14 cellular contexts compared by ENCODE assay signal in genomic region chr10:28566458-28566857, GRCh38. TPM values are rescaled to one million over a fixed set of nuclear protein-coding genes. Genes with fewer than 3 reads are reported as not detected.
DNase-seq lines count a peak whose midpoint lies in the region; ATAC-seq and TF ChIP-seq lines count a peak whose summit lies in the region.
"Had no signal": no experiment of that assay in that cellular context is flagged by ENCODE, and none has a peak within 500 bp of the region (broad histone marks: within the 10 kb centered on the region; RNA-seq: fewer than 3 reads in every experiment).

No MANE protein-coding gene starts in this region.

- H3K9me3 Mint-ChIP-seq in CD4-positive, alpha-beta T cell, result no peaks in the 10 kb centered on the region
- H3K9me3 Mint-ChIP-seq in natural killer cell, result no peaks in the 10 kb centered on the region

- peaks cover 85% of the 10 kb centered on the region for H3K36me3 Mint-ChIP-seq in CD4-positive, alpha-beta T cell (ENCODE audit: low read depth)
- no peaks in the 10 kb centered on the region for H3K36me3 Mint-ChIP-seq in natural killer cell

- H3K4me1 ChIP-seq in hepatocyte (ENCODE audit: insufficient read depth), result peaks cover 11% of the 10 kb centered on the region
- H3K4me1 ChIP-seq in MM.1S (ENCODE audit: low read length), result no peaks in the 10 kb centered on the region

- 92% methylated on average over 1 of the region's 1 CpG for WGBS in hepatocyte (ENCODE audit: low lambda C conversion rate, missing lambda C conversion rate)

- H3K27ac ChIP-seq in CD4-positive, alpha-beta T cell (ENCODE audit: low read depth, low read length), result no peak overlapping the region
- H3K27ac ChIP-seq in caudate nucleus (ENCODE audit: low read depth, low read length) (no peak overlapping the region), hepatocyte (no peak overlapping the region), MM.1S (ENCODE audit: low read length) (no peak overlapping the region)

- ATAC-seq in CD4-positive, alpha-beta T cell (ENCODE audit: poor library complexity), result no peak
- no peak for ATAC-seq in natural killer cell
- ATAC-seq: activated CD4-positive, CD25-positive, alpha-beta regulatory T cell treated with anti-CD3 and anti-CD28 coated beads, Interleukin-2, amount 50 U/mL, for 24 hours; HCT116 had no signal

- no peak overlapping the region for H3K4me3 Mint-ChIP-seq in CD4-positive, alpha-beta T cell
- peak overlapping the region; percentile 2 for H3K4me3 Mint-ChIP-seq in natural killer cell

- no peaks in the 10 kb centered on the region for H3K27me3 ChIP-seq in CD4-positive, alpha-beta T cell (ENCODE audit: control insufficient read depth, insufficient read depth, low read length)
- H3K27me3 ChIP-seq in hepatocyte (no peaks in the 10 kb centered on the region), MM.1S (replicated peaks; ENCODE audit: insufficient read depth, low read length) (no peaks in the 10 kb centered on the region)

- intact Hi-C loops in CD4-positive, alpha-beta T cell (cut with DNase I, micrococcal nuclease), result loop anchor here in 1 of 2 experiments (5.0 kb wide), 1 partner anchor 34 kb away; the partner anchor contains the start of gene WAC
- intact Hi-C loops in natural killer cell (cut with micrococcal nuclease), result no loop called here

- DNase-seq in CD4-positive, alpha-beta T cell, result no peak
- peak; percentile 5 for DNase-seq in RPMI8226
- peak; percentile 77 for DNase-seq in dermis blood vessel endothelial cell
- DNase-seq in natural killer cell, result no peak
- DNase-seq in caudate nucleus (lab: John Stamatoyannopoulos, UW), result no peak
- DNase-seq in hepatocyte (ENCODE audit: low spot score), result no peak
- DNase-seq in GM10266 (ENCODE audit: extremely low spot score), result no peak
- no peak for DNase-seq in MM.1S
- DNase-seq: activated T-cell treated with anti-CD3 and anti-CD28 coated beads, Interleukin-2, amount 50 U/mL, for 1 hour; aorta; NCI-H1417 treated with DMSO at 0.1 percent for 48 hours; NCI-H2227 treated with DMSO at 0.1 percent for 48 hours had no signal

- no peak overlapping the region for H3K9ac ChIP-seq in MM.1S (ENCODE audit: low read length)

- no peaks in the 10 kb centered on the region for H3K36me3 ChIP-seq in hepatocyte (replicated peaks; ENCODE audit: insufficient read depth, low read depth)
- H3K36me3 ChIP-seq in MM.1S (replicated peaks; ENCODE audit: insufficient read depth, low read length), result peaks cover 9% of the 10 kb centered on the region; the same call in 1 of the 2 replicates

- no peak for TF ChIP-seq CTCF in CD4-positive, alpha-beta T cell (IDR thresholded peaks at IDR 0.05)
- no peak for TF ChIP-seq CTCF in natural killer cell (IDR thresholded peaks at IDR 0.05)
- no peak for TF ChIP-seq CTCF in hepatocyte (IDR thresholded peaks at IDR 0.05; ENCODE audit: poor library complexity)
- no peak for TF ChIP-seq CTCF in GM10266 (IDR thresholded peaks at IDR 0.05; ENCODE audit: control insufficient read depth, insufficient read depth, low read depth, missing control alignments)
- TF ChIP-seq CTCF in MM.1S (IDR thresholded peaks at IDR 0.05; ENCODE audit: low read length), result no peak

- H3K9me2 ChIP-seq in hepatocyte (replicated peaks; ENCODE audit: insufficient read depth) (no peaks in the 10 kb centered on the region), MM.1S (replicated peaks; ENCODE audit: insufficient read depth, low read length) (no peaks in the 10 kb centered on the region)

- POLR2A ChIA-PET in CD4-positive, alpha-beta T cell (lab: Charles Lee), result no interaction called here

- peak overlapping the region; percentile 39 for H3K27ac Mint-ChIP-seq in CD4-positive, alpha-beta T cell
- H3K27ac Mint-ChIP-seq in natural killer cell, result peak overlapping the region; percentile 41 to 79

- H4K20me1 ChIP-seq in hepatocyte (ENCODE audit: insufficient read depth, poor library complexity, severe bottlenecking), result peaks cover 99% of the 10 kb centered on the region
- peaks cover 74% of the 10 kb centered on the region for H4K20me1 ChIP-seq in MM.1S (ENCODE audit: insufficient read depth, low read length)

- H2AFZ ChIP-seq in hepatocyte (no peak overlapping the region), MM.1S (ENCODE audit: low read length) (no peak overlapping the region)

- no peaks in the 10 kb centered on the region for H3K27me3 Mint-ChIP-seq in CD4-positive, alpha-beta T cell
- H3K27me3 Mint-ChIP-seq in natural killer cell (ENCODE audit: low read depth in 2 of 2), result no peaks in the 10 kb centered on the region

- peaks cover 94% of the 10 kb centered on the region for H3K4me1 Mint-ChIP-seq in CD4-positive, alpha-beta T cell (ENCODE audit: low read depth)
- H3K4me1 Mint-ChIP-seq in natural killer cell, result peaks cover 61 to 72% of the 10 kb centered on the region in 2 donors

- H3K4me2 ChIP-seq in hepatocyte (no peak overlapping the region), MM.1S (ENCODE audit: low read depth, low read length) (no peak overlapping the region)

- no peaks in the 10 kb centered on the region for H3K9me3 ChIP-seq in CD4-positive, alpha-beta T cell (ENCODE audit: control insufficient read depth, low read length)
- no peaks in the 10 kb centered on the region for H3K9me3 ChIP-seq in hepatocyte (ENCODE audit: low read depth)
- no peaks in the 10 kb centered on the region for H3K9me3 ChIP-seq in MM.1S (replicated peaks; ENCODE audit: insufficient read depth, low read length)

- no peak overlapping the region for H3K4me3 ChIP-seq in hepatocyte
- no peak overlapping the region for H3K4me3 ChIP-seq in MM.1S (ENCODE audit: low read length)

- H3F3A ChIP-seq in MM.1S (ENCODE audit: insufficient read depth, low read length), result no peaks in the 10 kb centered on the region

- CTCF ChIA-PET in CD4-positive, alpha-beta T cell (lab: Charles Lee), result interaction anchor here (0.5 to 1.7 kb wide), 2 partner anchors 15 to 71 kb away, joined by 3 to 4 read pairs; no protein-coding TSS in a partner anchor

- peaks cover 100% of the 10 kb centered on the region for H3K79me2 ChIP-seq in hepatocyte
- peaks cover 100% of the 10 kb centered on the region for H3K79me2 ChIP-seq in MM.1S (ENCODE audit: low read length)

RNA-seq across cellular contexts. Expression of gene WAC, which starts 33.5 kb away (rescaled TPM):
- 100 to 1,000 TPM; 169 to 177 TPM for total RNA-seq in CD4-positive, alpha-beta T cell
- total RNA-seq in dermis blood vessel endothelial cell (51.6 and 59.9 TPM in 2 replicates), natural killer cell (100 to 1,000 TPM; 225 to 245 (median 226) TPM), hepatocyte (86.3 and 94.6 TPM in 2 replicates)
- polyA plus RNA-seq in hepatocyte, result 59.4 and 69.4 TPM in 2 replicates

Comparison
In these comparisons a context has a peak if more than half of its experiments do, and no peak if none do; other contexts are left out.
1. DNase-seq: peak in RPMI8226 (single experiment) and dermis blood vessel endothelial cell (single experiment); none in CD4-positive, alpha-beta T cell (0 of 10), natural killer cell (single experiment), caudate nucleus (0 of 61), hepatocyte (single experiment), GM10266 (single experiment) and MM.1S (single experiment).